Comparison of ENCODE assay signal across 1 cellular context in the genomic region with DNA sequence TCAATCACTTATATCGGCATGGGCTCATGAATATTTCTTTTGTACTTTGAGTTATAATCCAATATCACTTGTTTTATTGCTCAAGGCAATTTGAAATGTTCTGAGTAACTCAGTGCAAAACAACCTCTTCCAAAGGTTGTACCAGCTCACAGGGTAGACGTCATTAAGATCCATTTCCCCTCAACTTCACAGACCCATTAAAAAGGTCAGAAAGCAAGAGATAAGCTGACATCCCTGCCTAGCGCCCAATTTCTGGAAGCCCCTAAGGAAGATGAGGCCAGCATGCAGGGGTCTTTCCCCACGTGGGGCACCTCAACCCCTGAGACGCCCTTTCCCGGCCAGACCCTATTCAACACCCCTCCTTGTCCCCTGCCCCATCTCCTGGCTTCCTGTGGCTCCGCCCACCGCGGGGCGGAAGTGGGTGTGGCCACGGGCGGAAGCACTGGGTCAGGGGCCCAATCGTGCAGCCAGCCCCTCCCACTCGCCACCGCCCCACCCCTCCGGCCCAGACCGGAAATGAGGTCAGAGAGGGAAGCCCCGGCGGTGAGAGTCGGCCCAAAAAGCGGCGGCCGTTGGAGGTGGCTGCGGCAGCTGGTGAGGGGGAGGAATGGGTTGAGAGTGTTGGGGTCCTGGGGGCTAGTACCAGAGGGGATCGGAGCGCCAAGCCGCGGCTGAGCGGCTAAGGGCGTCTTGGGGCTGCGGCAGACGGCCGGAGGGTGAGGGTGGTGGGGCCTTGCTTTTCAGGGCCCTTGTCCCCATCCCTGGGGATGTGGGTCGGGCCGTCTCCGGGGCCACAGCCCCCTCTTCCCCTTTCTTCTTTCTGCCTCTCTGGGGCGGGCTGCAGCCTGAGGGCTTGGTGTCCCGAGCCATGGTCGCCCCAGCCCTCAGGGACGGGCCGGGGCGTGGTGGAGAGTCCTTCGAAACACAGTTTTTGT.
TF ChIP-seq lines count a peak whose summit lies in the region.

Gene GPATCH2L (plus strand): TSS at position 525 of the 935 bp plus-strand sequence. CDS start 2,442 bp downstream, outside the sequence.

TF ChIP-seq in HepG2, 621 proteins besides CTCF, POLR2A, EP300 and RAD21 (continued from another document and continues in another):
- TF ChIP-seq ZNF335 (CRISPR knock-in tag; IDR thresholded peaks at IDR 0.05) (0 out of 2 replicates have a peak, but pooled peaks have one; percentile 22), JUN (CRISPR knock-in tag; IDR thresholded peaks at IDR 0.05) (0 out of 2 replicates have a peak, but pooled peaks have one; percentile 16), ZNF879 (CRISPR knock-in tag; IDR thresholded peaks at IDR 0.05) (no peak), ESRRA (CRISPR knock-in tag; IDR thresholded peaks at IDR 0.05; ENCODE audit: low read depth) (no peak), MXD1 (CRISPR knock-in tag; IDR thresholded peaks at IDR 0.05) (peak; percentile 59; the same call in 1 of the 2 replicates), ZNF501 (CRISPR knock-in tag; IDR thresholded peaks at IDR 0.05) (no peak), RAD51 (IDR thresholded peaks at IDR 0.05; ENCODE audit: borderline replicate concordance) (no peak), SNAI1 (CRISPR knock-in tag; IDR thresholded peaks at IDR 0.05; ENCODE audit: borderline replicate concordance) (0 out of 2 replicates have a peak, but pooled peaks have one; percentile 61), ZNF691 (CRISPR knock-in tag; IDR thresholded peaks at IDR 0.05; ENCODE audit: borderline replicate concordance, low read depth) (0 out of 2 replicates have a peak, but pooled peaks have one; percentile 1), TRIM24 (CRISPR knock-in tag; IDR thresholded peaks at IDR 0.05) (no peak), ZNF552 (CRISPR knock-in tag; IDR thresholded peaks at IDR 0.05; ENCODE audit: borderline replicate concordance) (no peak), BRD4 (CRISPR knock-in tag; IDR thresholded peaks at IDR 0.05) (no peak), RBM22 (optimal IDR thresholded peaks at IDR 0.05; ENCODE audit: low read length) (no peak), MIER2 (CRISPR knock-in tag; IDR thresholded peaks at IDR 0.05) (no peak), PHF8 (CRISPR knock-in tag; IDR thresholded peaks at IDR 0.05) (peak; percentile 97), ELF4 (CRISPR knock-in tag; IDR thresholded peaks at IDR 0.05; ENCODE audit: borderline replicate concordance) (no peak), ZNF563 (CRISPR knock-in tag; IDR thresholded peaks at IDR 0.05) (peak; percentile 48; the same call in 1 of the 2 replicates), SALL2 (CRISPR knock-in tag; IDR thresholded peaks at IDR 0.05) (no peak; the same call in 1 of the 2 replicates), ZNF234 (CRISPR knock-in tag; conservative IDR thresholded peaks at IDR 0.05) (no peak), THAP11 (CRISPR knock-in tag; IDR thresholded peaks at IDR 0.05) (peak; percentile 85), ARID5B (CRISPR knock-in tag; IDR thresholded peaks at IDR 0.05) (peak; percentile 29; the same call in 1 of the 2 replicates), ZNF788 (CRISPR knock-in tag; IDR thresholded peaks at IDR 0.05; ENCODE audit: borderline replicate concordance) (no peak; the same call in 1 of the 2 replicates), ZFY (CRISPR knock-in tag; IDR thresholded peaks at IDR 0.05) (peak; percentile 92), RELA (CRISPR knock-in tag; IDR thresholded peaks at IDR 0.05) (no peak), EZH2 (conservative IDR thresholded peaks at IDR 0.05; ENCODE audit: low read depth, low read length) (no peak), ZNF570 (CRISPR knock-in tag; IDR thresholded peaks at IDR 0.05; ENCODE audit: borderline replicate concordance) (no peak), ZNF260 (CRISPR knock-in tag; IDR thresholded peaks at IDR 0.05; ENCODE audit: borderline replicate concordance, low read depth) (no peak), ETV5 (CRISPR knock-in tag; IDR thresholded peaks at IDR 0.05; ENCODE audit: borderline replicate concordance) (peak; percentile 63; the same call in 1 of the 2 replicates), NFYB (CRISPR knock-in tag; IDR thresholded peaks at IDR 0.05) (peak; percentile 81), ZNF512B (CRISPR knock-in tag; IDR thresholded peaks at IDR 0.05; ENCODE audit: borderline replicate concordance) (no peak), RBM39 (IDR thresholded peaks at IDR 0.05; ENCODE audit: low read depth, low read length, poor library complexity, severe bottlenecking) (peak; percentile 75), HIC2 (CRISPR knock-in tag; IDR thresholded peaks at IDR 0.05; ENCODE audit: low read depth) (no peak)
- TF ChIP-seq, protein P1, sequence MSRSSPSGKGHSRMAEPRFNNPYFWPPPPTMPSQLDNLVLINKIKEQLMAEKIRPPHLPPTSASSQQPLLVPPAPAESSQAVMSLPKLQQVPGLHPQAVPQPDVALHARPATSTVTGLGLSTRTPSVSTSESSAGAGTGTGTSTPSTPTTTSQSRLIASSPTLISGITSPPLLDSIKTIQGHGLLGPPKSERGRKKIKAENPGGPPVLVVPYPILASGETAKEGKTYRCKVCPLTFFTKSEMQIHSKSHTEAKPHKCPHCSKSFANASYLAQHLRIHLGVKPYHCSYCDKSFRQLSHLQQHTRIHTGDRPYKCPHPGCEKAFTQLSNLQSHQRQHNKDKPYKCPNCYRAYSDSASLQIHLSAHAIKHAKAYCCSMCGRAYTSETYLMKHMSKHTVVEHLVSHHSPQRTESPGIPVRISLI (CRISPR knock-in tag; IDR thresholded peaks at IDR 0.05; ENCODE audit: borderline replicate concordance) = no peak
- TF ChIP-seq, protein P2, sequence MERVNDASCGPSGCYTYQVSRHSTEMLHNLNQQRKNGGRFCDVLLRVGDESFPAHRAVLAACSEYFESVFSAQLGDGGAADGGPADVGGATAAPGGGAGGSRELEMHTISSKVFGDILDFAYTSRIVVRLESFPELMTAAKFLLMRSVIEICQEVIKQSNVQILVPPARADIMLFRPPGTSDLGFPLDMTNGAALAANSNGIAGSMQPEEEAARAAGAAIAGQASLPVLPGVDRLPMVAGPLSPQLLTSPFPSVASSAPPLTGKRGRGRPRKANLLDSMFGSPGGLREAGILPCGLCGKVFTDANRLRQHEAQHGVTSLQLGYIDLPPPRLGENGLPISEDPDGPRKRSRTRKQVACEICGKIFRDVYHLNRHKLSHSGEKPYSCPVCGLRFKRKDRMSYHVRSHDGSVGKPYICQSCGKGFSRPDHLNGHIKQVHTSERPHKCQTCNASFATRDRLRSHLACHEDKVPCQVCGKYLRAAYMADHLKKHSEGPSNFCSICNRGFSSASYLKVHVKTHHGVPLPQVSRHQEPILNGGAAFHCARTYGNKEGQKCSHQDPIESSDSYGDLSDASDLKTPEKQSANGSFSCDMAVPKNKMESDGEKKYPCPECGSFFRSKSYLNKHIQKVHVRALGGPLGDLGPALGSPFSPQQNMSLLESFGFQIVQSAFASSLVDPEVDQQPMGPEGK (CRISPR knock-in tag; IDR thresholded peaks at IDR 0.05) = no peak
- TF ChIP-seq, protein P3, sequence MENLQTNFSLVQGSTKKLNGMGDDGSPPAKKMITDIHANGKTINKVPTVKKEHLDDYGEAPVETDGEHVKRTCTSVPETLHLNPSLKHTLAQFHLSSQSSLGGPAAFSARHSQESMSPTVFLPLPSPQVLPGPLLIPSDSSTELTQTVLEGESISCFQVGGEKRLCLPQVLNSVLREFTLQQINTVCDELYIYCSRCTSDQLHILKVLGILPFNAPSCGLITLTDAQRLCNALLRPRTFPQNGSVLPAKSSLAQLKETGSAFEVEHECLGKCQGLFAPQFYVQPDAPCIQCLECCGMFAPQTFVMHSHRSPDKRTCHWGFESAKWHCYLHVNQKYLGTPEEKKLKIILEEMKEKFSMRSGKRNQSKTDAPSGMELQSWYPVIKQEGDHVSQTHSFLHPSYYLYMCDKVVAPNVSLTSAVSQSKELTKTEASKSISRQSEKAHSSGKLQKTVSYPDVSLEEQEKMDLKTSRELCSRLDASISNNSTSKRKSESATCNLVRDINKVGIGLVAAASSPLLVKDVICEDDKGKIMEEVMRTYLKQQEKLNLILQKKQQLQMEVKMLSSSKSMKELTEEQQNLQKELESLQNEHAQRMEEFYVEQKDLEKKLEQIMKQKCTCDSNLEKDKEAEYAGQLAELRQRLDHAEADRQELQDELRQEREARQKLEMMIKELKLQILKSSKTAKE (CRISPR knock-in tag; IDR thresholded peaks at IDR 0.05; ENCODE audit: borderline replicate concordance) = no peak
- TF ChIP-seq, protein P4, sequence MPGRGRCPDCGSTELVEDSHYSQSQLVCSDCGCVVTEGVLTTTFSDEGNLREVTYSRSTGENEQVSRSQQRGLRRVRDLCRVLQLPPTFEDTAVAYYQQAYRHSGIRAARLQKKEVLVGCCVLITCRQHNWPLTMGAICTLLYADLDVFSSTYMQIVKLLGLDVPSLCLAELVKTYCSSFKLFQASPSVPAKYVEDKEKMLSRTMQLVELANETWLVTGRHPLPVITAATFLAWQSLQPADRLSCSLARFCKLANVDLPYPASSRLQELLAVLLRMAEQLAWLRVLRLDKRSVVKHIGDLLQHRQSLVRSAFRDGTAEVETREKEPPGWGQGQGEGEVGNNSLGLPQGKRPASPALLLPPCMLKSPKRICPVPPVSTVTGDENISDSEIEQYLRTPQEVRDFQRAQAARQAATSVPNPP (CRISPR knock-in tag; IDR thresholded peaks at IDR 0.05) = no peak
- TF ChIP-seq, protein P5, sequence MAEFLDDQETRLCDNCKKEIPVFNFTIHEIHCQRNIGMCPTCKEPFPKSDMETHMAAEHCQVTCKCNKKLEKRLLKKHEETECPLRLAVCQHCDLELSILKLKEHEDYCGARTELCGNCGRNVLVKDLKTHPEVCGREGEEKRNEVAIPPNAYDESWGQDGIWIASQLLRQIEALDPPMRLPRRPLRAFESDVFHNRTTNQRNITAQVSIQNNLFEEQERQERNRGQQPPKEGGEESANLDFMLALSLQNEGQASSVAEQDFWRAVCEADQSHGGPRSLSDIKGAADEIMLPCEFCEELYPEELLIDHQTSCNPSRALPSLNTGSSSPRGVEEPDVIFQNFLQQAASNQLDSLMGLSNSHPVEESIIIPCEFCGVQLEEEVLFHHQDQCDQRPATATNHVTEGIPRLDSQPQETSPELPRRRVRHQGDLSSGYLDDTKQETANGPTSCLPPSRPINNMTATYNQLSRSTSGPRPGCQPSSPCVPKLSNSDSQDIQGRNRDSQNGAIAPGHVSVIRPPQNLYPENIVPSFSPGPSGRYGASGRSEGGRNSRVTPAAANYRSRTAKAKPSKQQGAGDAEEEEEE (CRISPR knock-in tag; IDR thresholded peaks at IDR 0.05; ENCODE audit: borderline replicate concordance) = no peak
